15 cellular contexts compared by ENCODE assay signal in the genomic region with DNA sequence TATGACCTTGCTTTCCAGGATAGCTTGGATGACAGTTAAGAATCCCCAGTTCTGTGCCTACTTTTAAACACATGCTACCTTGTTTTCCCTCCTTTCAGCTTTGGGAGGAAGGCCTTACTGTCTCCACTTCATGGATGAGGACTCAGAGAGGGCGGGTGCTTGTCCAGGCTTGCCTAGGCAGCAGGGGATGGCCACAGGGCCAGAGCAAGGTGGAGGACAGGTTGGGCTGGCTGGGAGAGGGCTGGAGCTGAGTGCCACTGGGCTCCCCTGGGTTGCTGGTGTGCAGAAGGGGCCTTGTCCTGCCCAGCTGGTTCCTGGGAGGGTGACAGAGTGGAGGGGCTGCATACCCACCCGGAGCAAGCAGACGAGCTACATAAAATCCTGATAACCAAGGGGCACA.
DNase-seq lines count a peak whose midpoint lies in the region; ATAC-seq, FAIRE-seq and TF ChIP-seq lines count a peak whose summit lies in the region.
"Had no signal": no experiment of that assay in that cellular context is flagged by ENCODE, and none has a peak within 500 bp of the region (broad histone marks: within the 10 kb centered on the region; RNA-seq: fewer than 3 reads in every experiment).

No MANE protein-coding gene starts in this region.

- H3K9ac ChIP-seq in keratinocyte (ENCODE audit: control insufficient read depth, extremely low read depth, insufficient read depth, low read length) = no peak overlapping the region
- H3K9ac ChIP-seq: BLaER1 treated with 17β-estradiol and CSF1 and Interleukin-3, amounts not matched to agents 10 nM and 100 nM had no signal

- H3K36me3 ChIP-seq in HEK293 (ENCODE audit: control insufficient read depth in 2 of 2, insufficient read depth in 1 of 2, low read length in 2 of 2) (no peaks in the 10 kb centered on the region), WERI-Rb-1 (peaks cover 3% of the 10 kb centered on the region), keratinocyte (ENCODE audit: control insufficient read depth in 2 of 2, extremely low read depth in 1 of 2, insufficient read depth in 2 of 2, low read length in 2 of 2) (peaks cover 0 to 2% of the 10 kb centered on the region in 2 experiments)
- peaks cover 0 to 26% (median 0%) of the 10 kb centered on the region in 3 experiments for H3K36me3 ChIP-seq in naive thymus-derived CD4-positive, alpha-beta T cell (ENCODE audit: control insufficient read depth in 2 of 3, insufficient read depth in 3 of 3, low read length in 3 of 3)
- H3K36me3 ChIP-seq: BLaER1 treated with 17β-estradiol and CSF1 and Interleukin-3, amounts not matched to agents 10 nM and 100 nM; SJSA1 had no signal

- TF ChIP-seq POLR2A in GM12892 (IDR thresholded peaks at IDR 0.05; ENCODE audit: low read depth, low read length) = no peak

- H3K79me2 ChIP-seq in keratinocyte (ENCODE audit: control insufficient read depth, insufficient read depth, low read length) = no peaks in the 10 kb centered on the region

- CTCF ChIA-PET in HEK293 (lab: Yijun Ruan, JAX) = no interaction called here
- CTCF ChIA-PET in naive thymus-derived CD4-positive, alpha-beta T cell (lab: Charles Lee) = no interaction called here

- no peak overlapping the region for H3K27ac ChIP-seq in HEK293 (ENCODE audit: extremely low read depth, low read depth, low read length)
- H3K27ac ChIP-seq in WERI-Rb-1 = peak overlapping the region; percentile 71
- no peak overlapping the region for H3K27ac ChIP-seq in keratinocyte (ENCODE audit: control insufficient read depth, insufficient read depth, low read length)
- no peak overlapping the region for H3K27ac ChIP-seq in naive thymus-derived CD4-positive, alpha-beta T cell (ENCODE audit: low read depth, low read length)
- H3K27ac ChIP-seq: BLaER1 treated with 17β-estradiol and CSF1 and Interleukin-3, amounts not matched to agents 10 nM and 100 nM; SJSA1 had no signal

- FAIRE-seq in keratinocyte (lab: Jason Lieb, UNC) = peak; percentile 64
- FAIRE-seq in GM12892 (lab: Jason Lieb, UNC) = no peak
- FAIRE-seq: G401.6, GM12891 had no signal

- no peak overlapping the region for H3K27ac Mint-ChIP-seq in naive thymus-derived CD4-positive, alpha-beta T cell

- intact Hi-C loops in naive thymus-derived CD4-positive, alpha-beta T cell (cut with micrococcal nuclease) = no loop called here

- H3K9me3 Mint-ChIP-seq in naive thymus-derived CD4-positive, alpha-beta T cell = peaks cover 0 to 2% (median 0%) of the 10 kb centered on the region in 11 donors

- no peaks in the 10 kb centered on the region for H3K27me3 Mint-ChIP-seq in naive thymus-derived CD4-positive, alpha-beta T cell

- H3K27me3 ChIP-seq in WERI-Rb-1 (ENCODE audit: insufficient read depth, low read depth, severe bottlenecking) (no peaks in the 10 kb centered on the region), keratinocyte (ENCODE audit: control insufficient read depth, extremely low read depth, insufficient read depth, low read length) (no peaks in the 10 kb centered on the region)
- H3K27me3 ChIP-seq in naive thymus-derived CD4-positive, alpha-beta T cell (ENCODE audit: control insufficient read depth in 2 of 2, insufficient read depth in 2 of 2, low read length in 2 of 2) = no peaks in the 10 kb centered on the region
- H3K27me3 ChIP-seq: SJSA1 had no signal

- H3K9me1 ChIP-seq in keratinocyte (ENCODE audit: control insufficient read depth, extremely low read depth, insufficient read depth, low read length) = peaks cover 2% of the 10 kb centered on the region

- no peak overlapping the region for H3K4me3 ChIP-seq in HEK293 (ENCODE audit: low read depth, low read length)
- no peak overlapping the region for H3K4me3 ChIP-seq in WERI-Rb-1 (ENCODE audit: low read depth, low read length)
- no peak overlapping the region for H3K4me3 ChIP-seq in keratinocyte (ENCODE audit: control insufficient read depth in 2 of 3, extremely low read depth in 1 of 3, insufficient read depth in 2 of 3, low read depth in 1 of 3, low read length in 3 of 3)
- no peak overlapping the region for H3K4me3 ChIP-seq in naive thymus-derived CD4-positive, alpha-beta T cell (ENCODE audit: low read length)
- H3K4me3 ChIP-seq: BLaER1 treated with 17β-estradiol and CSF1 and Interleukin-3, amounts not matched to agents 10 nM and 100 nM; SJSA1 had no signal

- H3K36me3 Mint-ChIP-seq in naive thymus-derived CD4-positive, alpha-beta T cell = peaks cover 0 to 11% (median 8%) of the 10 kb centered on the region in 5 donors

- peak; percentile 55 for DNase-seq in NCI-H146 (lab: John Stamatoyannopoulos, UW)
- DNase-seq in NCI-H146 treated with DMSO at 0.1 percent for 48 hours (lab: John Stamatoyannopoulos, UW; ENCODE audit: unreplicated experiment) = no peak
- peak; percentile 53 for DNase-seq in WERI-Rb-1
- no peak for DNase-seq in keratinocyte (ENCODE audit: low read depth, low spot score)
- no peak for DNase-seq in T-helper 9 cell
- no peak for DNase-seq in GM12892 (ENCODE audit: insufficient read length)
- no peak for DNase-seq in naive thymus-derived CD4-positive, alpha-beta T cell
- DNase-seq: NCI-H1436 treated with DMSO at 0.1 percent for 48 hours, NCI-H446, NCI-H82 had no signal

- H3K9me3 ChIP-seq in HEK293 (ENCODE audit: control insufficient read depth, insufficient read depth, low read depth, low read length) = no peaks in the 10 kb centered on the region
- H3K9me3 ChIP-seq in WERI-Rb-1 (ENCODE audit: severe bottlenecking) = peaks cover 5% of the 10 kb centered on the region
- H3K9me3 ChIP-seq in keratinocyte (ENCODE audit: control insufficient read depth, low read depth, low read length) = no peaks in the 10 kb centered on the region
- no peaks in the 10 kb centered on the region for H3K9me3 ChIP-seq in naive thymus-derived CD4-positive, alpha-beta T cell (ENCODE audit: control insufficient read depth in 2 of 3, low read length in 3 of 3)
- H3K9me3 ChIP-seq: BLaER1 treated with 17β-estradiol and CSF1 and Interleukin-3, amounts not matched to agents 10 nM and 100 nM; SJSA1 had no signal

- H4K20me1 ChIP-seq in keratinocyte (ENCODE audit: control insufficient read depth, extremely low read depth, insufficient read depth, low read length) = no peaks in the 10 kb centered on the region

- dilution Hi-C loops in keratinocyte (cut with MboI; ENCODE audit: extremely low pct_ligation_motif_present, low sequenced_read_pairs) = no loop called here

- no peak overlapping the region for H3K4me3 Mint-ChIP-seq in naive thymus-derived CD4-positive, alpha-beta T cell

- peaks cover 12 to 34% (median 25%) of the 10 kb centered on the region in 7 donors for H3K4me1 Mint-ChIP-seq in naive thymus-derived CD4-positive, alpha-beta T cell

- peak overlapping the region; percentile 67 for H3K4me2 ChIP-seq in keratinocyte (ENCODE audit: control insufficient read depth, extremely low read depth, insufficient read depth, low read depth, low read length)
- H3K4me2 ChIP-seq: BLaER1 treated with 17β-estradiol and CSF1 and Interleukin-3, amounts not matched to agents 10 nM and 100 nM had no signal

- no peak for ATAC-seq in naive thymus-derived CD4-positive, alpha-beta T cell

- no peak for TF ChIP-seq CTCF in HEK293 (tag by site-specific recombination; IDR thresholded peaks at IDR 0.05)
- no peak for TF ChIP-seq CTCF in WERI-Rb-1 (IDR thresholded peaks at IDR 0.05; ENCODE audit: low read depth, low read length)
- TF ChIP-seq CTCF in keratinocyte (optimal IDR thresholded peaks at IDR 0.05 in 1 of 3, IDR thresholded peaks at IDR 0.05 in 1 of 3, conservative IDR thresholded peaks at IDR 0.05 in 1 of 3; ENCODE audit: extremely low read depth in 1 of 3, insufficient read depth in 2 of 3, low read length in 3 of 3) = no peak

- no peaks in the 10 kb centered on the region; the same call in 1 of the 2 replicates for H3K4me1 ChIP-seq in HEK293 (ENCODE audit: control insufficient read depth, insufficient read depth, low read length)
- H3K4me1 ChIP-seq in keratinocyte (ENCODE audit: control insufficient read depth, extremely low read depth, insufficient read depth, low read length) = peaks cover 10% of the 10 kb centered on the region
- H3K4me1 ChIP-seq in naive thymus-derived CD4-positive, alpha-beta T cell (ENCODE audit: control insufficient read depth in 2 of 2, insufficient read depth in 2 of 2, low read length in 2 of 2) = no peaks in the 10 kb centered on the region

- POLR2A ChIA-PET in HEK293 (lab: Yijun Ruan, JAX) = no interaction called here
- POLR2A ChIA-PET in naive thymus-derived CD4-positive, alpha-beta T cell (lab: Charles Lee) = no interaction called here

- H2AFZ ChIP-seq in keratinocyte (ENCODE audit: control insufficient read depth, low read length) = no peak overlapping the region

TF ChIP-seq in HEK293, 187 proteins besides CTCF, POLR2A, EP300 and RAD21:
- TF ChIP-seq ZNF426 (tag by site-specific recombination; IDR thresholded peaks at IDR 0.05) (no peak), ZNF677 (tag by site-specific recombination; IDR thresholded peaks at IDR 0.05) (no peak), ZNF449 (tag by site-specific recombination; IDR thresholded peaks at IDR 0.05) (peak; percentile 48; the same call in 1 of the 2 replicates)
- TF ChIP-seq, protein P1, sequence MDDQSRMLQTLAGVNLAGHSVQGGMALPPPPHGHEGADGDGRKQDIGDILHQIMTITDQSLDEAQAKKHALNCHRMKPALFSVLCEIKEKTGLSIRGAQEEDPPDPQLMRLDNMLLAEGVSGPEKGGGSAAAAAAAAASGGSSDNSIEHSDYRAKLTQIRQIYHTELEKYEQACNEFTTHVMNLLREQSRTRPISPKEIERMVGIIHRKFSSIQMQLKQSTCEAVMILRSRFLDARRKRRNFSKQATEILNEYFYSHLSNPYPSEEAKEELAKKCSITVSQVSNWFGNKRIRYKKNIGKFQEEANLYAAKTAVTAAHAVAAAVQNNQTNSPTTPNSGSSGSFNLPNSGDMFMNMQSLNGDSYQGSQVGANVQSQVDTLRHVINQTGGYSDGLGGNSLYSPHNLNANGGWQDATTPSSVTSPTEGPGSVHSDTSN (CRISPR knock-in tag; IDR thresholded peaks at IDR 0.05) = no peak

Comparison
In these comparisons a context has a peak if more than half of its experiments do, and no peak if none do; other contexts are left out.
1. DNase-seq: peak in NCI-H146 (single experiment) and WERI-Rb-1 (single experiment); none in NCI-H146 treated with DMSO at 0.1 percent for 48 hours (single experiment), keratinocyte (single experiment), T-helper 9 cell (single experiment), GM12892 (single experiment) and naive thymus-derived CD4-positive, alpha-beta T cell (0 of 9).